Comparison of ENCODE assay signal across 1 cellular context in the genomic region with DNA sequence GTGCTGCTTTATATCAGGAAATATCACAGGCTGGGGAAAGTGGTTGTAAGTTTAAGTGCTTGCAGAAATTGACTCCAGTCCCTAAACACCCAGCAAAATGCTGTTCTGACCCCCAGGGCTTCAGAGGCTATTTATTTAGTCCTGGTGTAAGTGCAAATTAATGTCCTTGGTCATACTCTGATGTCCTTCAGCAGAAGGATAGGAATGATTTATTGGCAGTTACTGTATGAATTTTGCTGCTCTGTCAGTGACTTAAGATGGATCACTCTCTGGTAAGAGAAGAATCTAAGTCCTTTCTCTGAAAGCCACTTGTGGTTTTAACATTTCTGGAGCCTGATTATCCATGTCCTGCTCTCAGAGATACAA.
TF ChIP-seq lines count a peak whose summit lies in the region.

No MANE protein-coding gene starts in this region.

TF ChIP-seq in K562, 482 proteins besides CTCF, POLR2A, EP300 and RAD21 (continued from another document and continues in another):
- TF ChIP-seq, protein P1, sequence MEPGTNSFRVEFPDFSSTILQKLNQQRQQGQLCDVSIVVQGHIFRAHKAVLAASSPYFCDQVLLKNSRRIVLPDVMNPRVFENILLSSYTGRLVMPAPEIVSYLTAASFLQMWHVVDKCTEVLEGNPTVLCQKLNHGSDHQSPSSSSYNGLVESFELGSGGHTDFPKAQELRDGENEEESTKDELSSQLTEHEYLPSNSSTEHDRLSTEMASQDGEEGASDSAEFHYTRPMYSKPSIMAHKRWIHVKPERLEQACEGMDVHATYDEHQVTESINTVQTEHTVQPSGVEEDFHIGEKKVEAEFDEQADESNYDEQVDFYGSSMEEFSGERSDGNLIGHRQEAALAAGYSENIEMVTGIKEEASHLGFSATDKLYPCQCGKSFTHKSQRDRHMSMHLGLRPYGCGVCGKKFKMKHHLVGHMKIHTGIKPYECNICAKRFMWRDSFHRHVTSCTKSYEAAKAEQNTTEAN (CRISPR knock-in tag; IDR thresholded peaks at IDR 0.05), result no peak
- TF ChIP-seq ZNF644 (tag; IDR thresholded peaks at IDR 0.05; ENCODE audit: low read depth) (no peak), ESRRA (IDR thresholded peaks at IDR 0.05; ENCODE audit: borderline replicate concordance, low read depth) (peak; percentile 7; the same call in 1 of the 2 replicates), ZNF77 (CRISPR knock-in tag; IDR thresholded peaks at IDR 0.05) (no peak), ZBTB8A (IDR thresholded peaks at IDR 0.05; ENCODE audit: partially characterized antibody) (no peak), ZNF586 (CRISPR knock-in tag; conservative IDR thresholded peaks at IDR 0.05) (no peak), COPS2 (conservative IDR thresholded peaks at IDR 0.05) (no peak), RFX1 (IDR thresholded peaks at IDR 0.05) (no peak), SAP30 (IDR thresholded peaks at IDR 0.05; ENCODE audit: borderline replicate concordance, insufficient read depth, low read depth, low read length, poor library complexity, severe bottlenecking) (no peak), CBFA2T2 (conservative IDR thresholded peaks at IDR 0.05) (0 out of 2 replicates have a peak, but pooled peaks have one; percentile 12), ZNF184 (CRISPR knock-in tag; IDR thresholded peaks at IDR 0.05) (no peak), PTBP1 (IDR thresholded peaks at IDR 0.05; ENCODE audit: low read depth, low read length) (no peak), TCF7 (IDR thresholded peaks at IDR 0.05; ENCODE audit: borderline replicate concordance) (0 out of 2 replicates have a peak, but pooled peaks have one; percentile 8), SMAD4 (CRISPR knock-in tag; conservative IDR thresholded peaks at IDR 0.05) (no peak), ELF4 (CRISPR knock-in tag; IDR thresholded peaks at IDR 0.05) (no peak), RBM17 (IDR thresholded peaks at IDR 0.05; ENCODE audit: borderline replicate concordance, low read depth, low read length) (no peak), ZNF780A (CRISPR knock-in tag; IDR thresholded peaks at IDR 0.05) (no peak), NFXL1 (CRISPR knock-in tag; IDR thresholded peaks at IDR 0.05) (no peak), ZNF830 (CRISPR knock-in tag; IDR thresholded peaks at IDR 0.05) (no peak), ZNF124 (CRISPR knock-in tag; IDR thresholded peaks at IDR 0.05) (no peak), C11orf30 (IDR thresholded peaks at IDR 0.05; ENCODE audit: low read depth) (no peak), ZNF197 (CRISPR knock-in tag; IDR thresholded peaks at IDR 0.05; ENCODE audit: low read depth) (no peak), ZNF140 (CRISPR knock-in tag; IDR thresholded peaks at IDR 0.05) (no peak), FOSL1 (tag; conservative IDR thresholded peaks at IDR 0.05) (no peak), TCF3 (CRISPR knock-in tag; IDR thresholded peaks at IDR 0.05) (peak; percentile 20; the same call in 1 of the 2 replicates), ZBTB7A (IDR thresholded peaks at IDR 0.05; ENCODE audit: borderline replicate concordance, control insufficient read depth, low read depth, low read length) (no peak), HIVEP1 (CRISPR knock-in tag; IDR thresholded peaks at IDR 0.05) (no peak), NEUROD1 (IDR thresholded peaks at IDR 0.05; ENCODE audit: borderline replicate concordance, low read depth, low read length, partially characterized antibody) (peak; percentile 34), ZBED1 (IDR thresholded peaks at IDR 0.05) (no peak), POLR2H (tag; IDR thresholded peaks at IDR 0.05; ENCODE audit: low read depth) (no peak), EHMT2 (IDR thresholded peaks at IDR 0.05) (no peak), TBL1XR1 (IDR thresholded peaks at IDR 0.05; ENCODE audit: low read length in 2 of 2) (no peak), SLC30A9 (CRISPR knock-in tag; IDR thresholded peaks at IDR 0.05) (no peak), GTF2E2 (tag; IDR thresholded peaks at IDR 0.05) (no peak), ZNF354B (CRISPR knock-in tag; IDR thresholded peaks at IDR 0.05) (no peak), NONO (IDR thresholded peaks at IDR 0.05; ENCODE audit: low read depth in 2 of 2, low read length in 1 of 2) (no peak), XRCC3 (IDR thresholded peaks at IDR 0.05) (no peak), MCM3 (IDR thresholded peaks at IDR 0.05) (no peak), SMAD2 (IDR thresholded peaks at IDR 0.05; ENCODE audit: low read depth, low read length) (no peak), ADNP (tag; IDR thresholded peaks at IDR 0.05) (no peak), SRSF3 (IDR thresholded peaks at IDR 0.05; ENCODE audit: insufficient read depth, low read length) (no peak), NFE2 (IDR thresholded peaks at IDR 0.05; ENCODE audit: low read depth) (0 out of 2 replicates have a peak, but pooled peaks have one; percentile 18), MTA3 (IDR thresholded peaks at IDR 0.05; ENCODE audit: borderline replicate concordance) (no peak), ZNF232 (CRISPR knock-in tag; IDR thresholded peaks at IDR 0.05) (no peak), MEIS2 (IDR thresholded peaks at IDR 0.05; ENCODE audit: partially characterized antibody) (peak; percentile 96), RNF2 (IDR thresholded peaks at IDR 0.05) (no peak), ZNF274 (IDR thresholded peaks at IDR 0.05; ENCODE audit: borderline replicate concordance, low read depth, low read length) (no peak), BRD4 (IDR thresholded peaks at IDR 0.05) (no peak; the same call in 1 of the 2 replicates), SPI1 (IDR thresholded peaks at IDR 0.05; ENCODE audit: borderline replicate concordance, low read depth, low read length) (no peak)
- TF ChIP-seq, protein P2, sequence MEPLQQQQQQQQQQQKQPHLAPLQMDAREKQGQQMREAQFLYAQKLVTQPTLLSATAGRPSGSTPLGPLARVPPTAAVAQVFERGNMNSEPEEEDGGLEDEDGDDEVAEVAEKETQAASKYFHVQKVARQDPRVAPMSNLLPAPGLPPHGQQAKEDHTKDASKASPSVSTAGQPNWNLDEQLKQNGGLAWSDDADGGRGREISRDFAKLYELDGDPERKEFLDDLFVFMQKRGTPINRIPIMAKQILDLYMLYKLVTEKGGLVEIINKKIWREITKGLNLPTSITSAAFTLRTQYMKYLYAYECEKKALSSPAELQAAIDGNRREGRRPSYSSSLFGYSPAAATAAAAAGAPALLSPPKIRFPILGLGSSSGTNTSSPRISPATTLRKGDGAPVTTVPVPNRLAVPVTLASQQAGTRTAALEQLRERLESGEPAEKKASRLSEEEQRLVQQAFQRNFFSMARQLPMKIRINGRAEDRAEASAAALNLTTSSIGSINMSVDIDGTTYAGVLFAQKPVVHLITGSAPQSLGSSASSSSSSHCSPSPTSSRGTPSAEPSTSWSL (CRISPR knock-in tag; IDR thresholded peaks at IDR 0.05; ENCODE audit: borderline replicate concordance), result no peak
- TF ChIP-seq, protein P3, sequence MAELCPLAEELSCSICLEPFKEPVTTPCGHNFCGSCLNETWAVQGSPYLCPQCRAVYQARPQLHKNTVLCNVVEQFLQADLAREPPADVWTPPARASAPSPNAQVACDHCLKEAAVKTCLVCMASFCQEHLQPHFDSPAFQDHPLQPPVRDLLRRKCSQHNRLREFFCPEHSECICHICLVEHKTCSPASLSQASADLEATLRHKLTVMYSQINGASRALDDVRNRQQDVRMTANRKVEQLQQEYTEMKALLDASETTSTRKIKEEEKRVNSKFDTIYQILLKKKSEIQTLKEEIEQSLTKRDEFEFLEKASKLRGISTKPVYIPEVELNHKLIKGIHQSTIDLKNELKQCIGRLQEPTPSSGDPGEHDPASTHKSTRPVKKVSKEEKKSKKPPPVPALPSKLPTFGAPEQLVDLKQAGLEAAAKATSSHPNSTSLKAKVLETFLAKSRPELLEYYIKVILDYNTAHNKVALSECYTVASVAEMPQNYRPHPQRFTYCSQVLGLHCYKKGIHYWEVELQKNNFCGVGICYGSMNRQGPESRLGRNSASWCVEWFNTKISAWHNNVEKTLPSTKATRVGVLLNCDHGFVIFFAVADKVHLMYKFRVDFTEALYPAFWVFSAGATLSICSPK (IDR thresholded peaks at IDR 0.05; ENCODE audit: borderline replicate concordance), result no peak
- TF ChIP-seq, protein P4, sequence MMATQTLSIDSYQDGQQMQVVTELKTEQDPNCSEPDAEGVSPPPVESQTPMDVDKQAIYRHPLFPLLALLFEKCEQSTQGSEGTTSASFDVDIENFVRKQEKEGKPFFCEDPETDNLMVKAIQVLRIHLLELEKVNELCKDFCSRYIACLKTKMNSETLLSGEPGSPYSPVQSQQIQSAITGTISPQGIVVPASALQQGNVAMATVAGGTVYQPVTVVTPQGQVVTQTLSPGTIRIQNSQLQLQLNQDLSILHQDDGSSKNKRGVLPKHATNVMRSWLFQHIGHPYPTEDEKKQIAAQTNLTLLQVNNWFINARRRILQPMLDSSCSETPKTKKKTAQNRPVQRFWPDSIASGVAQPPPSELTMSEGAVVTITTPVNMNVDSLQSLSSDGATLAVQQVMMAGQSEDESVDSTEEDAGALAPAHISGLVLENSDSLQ (IDR thresholded peaks at IDR 0.05), result peak; percentile 93
- TF ChIP-seq, protein P5, sequence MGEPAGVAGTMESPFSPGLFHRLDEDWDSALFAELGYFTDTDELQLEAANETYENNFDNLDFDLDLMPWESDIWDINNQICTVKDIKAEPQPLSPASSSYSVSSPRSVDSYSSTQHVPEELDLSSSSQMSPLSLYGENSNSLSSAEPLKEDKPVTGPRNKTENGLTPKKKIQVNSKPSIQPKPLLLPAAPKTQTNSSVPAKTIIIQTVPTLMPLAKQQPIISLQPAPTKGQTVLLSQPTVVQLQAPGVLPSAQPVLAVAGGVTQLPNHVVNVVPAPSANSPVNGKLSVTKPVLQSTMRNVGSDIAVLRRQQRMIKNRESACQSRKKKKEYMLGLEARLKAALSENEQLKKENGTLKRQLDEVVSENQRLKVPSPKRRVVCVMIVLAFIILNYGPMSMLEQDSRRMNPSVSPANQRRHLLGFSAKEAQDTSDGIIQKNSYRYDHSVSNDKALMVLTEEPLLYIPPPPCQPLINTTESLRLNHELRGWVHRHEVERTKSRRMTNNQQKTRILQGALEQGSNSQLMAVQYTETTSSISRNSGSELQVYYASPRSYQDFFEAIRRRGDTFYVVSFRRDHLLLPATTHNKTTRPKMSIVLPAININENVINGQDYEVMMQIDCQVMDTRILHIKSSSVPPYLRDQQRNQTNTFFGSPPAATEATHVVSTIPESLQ (CRISPR knock-in tag; IDR thresholded peaks at IDR 0.05), result no peak
- TF ChIP-seq, protein P6, sequence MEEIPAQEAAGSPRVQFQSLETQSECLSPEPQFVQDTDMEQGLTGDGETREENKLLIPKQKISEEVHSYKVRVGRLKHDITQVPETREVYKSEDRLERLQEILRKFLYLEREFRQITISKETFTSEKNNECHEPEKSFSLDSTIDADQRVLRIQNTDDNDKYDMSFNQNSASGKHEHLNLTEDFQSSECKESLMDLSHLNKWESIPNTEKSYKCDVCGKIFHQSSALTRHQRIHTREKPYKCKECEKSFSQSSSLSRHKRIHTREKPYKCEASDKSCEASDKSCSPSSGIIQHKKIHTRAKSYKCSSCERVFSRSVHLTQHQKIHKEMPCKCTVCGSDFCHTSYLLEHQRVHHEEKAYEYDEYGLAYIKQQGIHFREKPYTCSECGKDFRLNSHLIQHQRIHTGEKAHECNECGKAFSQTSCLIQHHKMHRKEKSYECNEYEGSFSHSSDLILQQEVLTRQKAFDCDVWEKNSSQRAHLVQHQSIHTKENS (CRISPR knock-in tag; IDR thresholded peaks at IDR 0.05), result no peak
- TF ChIP-seq, protein P7, sequence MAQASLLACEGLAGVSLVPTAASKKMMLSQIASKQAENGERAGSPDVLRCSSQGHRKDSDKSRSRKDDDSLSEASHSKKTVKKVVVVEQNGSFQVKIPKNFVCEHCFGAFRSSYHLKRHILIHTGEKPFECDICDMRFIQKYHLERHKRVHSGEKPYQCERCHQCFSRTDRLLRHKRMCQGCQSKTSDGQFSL (CRISPR knock-in tag; IDR thresholded peaks at IDR 0.05), result no peak
- TF ChIP-seq, protein P7 (tag; IDR thresholded peaks at IDR 0.05), result no peak
